ENCODE assay signal across 28 cellular contexts in genomic region chr5:82692826-82693225, GRCh38.
"Had no signal": no experiment of that assay in that cellular context is flagged by ENCODE, and none has a peak within 500 bp of the region (broad histone marks: within the 10 kb centered on the region; RNA-seq: fewer than 3 reads in every experiment).

No MANE protein-coding gene starts in this region.

- H3K9ac ChIP-seq: neural progenitor cell had no signal

- H3K36me3 ChIP-seq: neural progenitor cell, neutrophil, pancreas, prostate gland, right atrium auricular region, right lobe of liver, sigmoid colon, stomach, thoracic aorta, thyroid gland, tibial nerve, upper lobe of right lung, uterus had no signal

- H3K4me1 Mint-ChIP-seq: naive B cell; neural progenitor cell; stimulated activated effector memory CD8-positive, alpha-beta T cell treated with anti-CD3 and anti-CD28 coated beads, Interleukin-12 subunit alpha, Interleukin-12 subunit beta, amount 100 ng/mL, for 72 hours; stimulated activated naive B cell treated with anti-CD40 and anti-IgM and Interleukin-4, amounts not matched to agents 10 μg/mL and 1 μg/mL and 100 μg/mL, for 72 hours had no signal

- H3K27ac ChIP-seq: neural progenitor cell, neutrophil, pancreas, prostate gland, right atrium auricular region, right lobe of liver, sigmoid colon, stomach, thoracic aorta, thyroid gland, tibial nerve, upper lobe of right lung, uterus had no signal

- H3K9me3 ChIP-seq: neutrophil, pancreas, prostate gland, right atrium auricular region, right lobe of liver, sigmoid colon, stomach, thoracic aorta, thyroid gland, tibial nerve, upper lobe of right lung, uterus had no signal

- H3K27me3 Mint-ChIP-seq: naive B cell; naive thymus-derived CD8-positive, alpha-beta T cell; natural killer cell treated with Interleukin-12 subunit alpha and Interleukin-12 subunit beta and Interleukin-15 and Interleukin-18, amount 100 ng/mL, for 72 hours; stimulated activated naive B cell treated with anti-CD40 and anti-IgM and Interleukin-4, amounts not matched to agents 10 μg/mL and 1 μg/mL and 100 μg/mL, for 72 hours; stimulated activated naive CD8-positive, alpha-beta T cell treated with anti-CD3 and anti-CD28 coated beads, Interleukin-15, Interleukin-2, amounts not matched to agents 100 ng/mL and 50 ng/mL, for 24 hours; type B pancreatic cell had no signal

- H3K4me2 ChIP-seq: neural progenitor cell had no signal

- H3K27me3 ChIP-seq: neural progenitor cell, neutrophil, pancreas, right atrium auricular region, right lobe of liver, sigmoid colon, stomach, thyroid gland, tibial nerve, upper lobe of right lung, uterus had no signal

- ATAC-seq: naive thymus-derived CD8-positive, alpha-beta T cell; natural killer cell treated with Interleukin-12 subunit alpha and Interleukin-12 subunit beta and Interleukin-15 and Interleukin-18, amount 100 ng/mL, for 72 hours; pancreas; right lobe of liver; stimulated activated effector memory CD8-positive, alpha-beta T cell treated with anti-CD3 and anti-CD28 coated beads, Interleukin-12 subunit alpha, Interleukin-12 subunit beta, amount 100 ng/mL, for 72 hours; stimulated activated naive B cell treated with anti-CD40 and anti-IgM and Interleukin-4, amounts not matched to agents 10 μg/mL and 1 μg/mL and 100 μg/mL, for 72 hours; upper lobe of right lung had no signal

- H3K4me3 Mint-ChIP-seq: naive B cell; naive thymus-derived CD8-positive, alpha-beta T cell; natural killer cell treated with Interleukin-12 subunit alpha and Interleukin-12 subunit beta and Interleukin-15 and Interleukin-18, amount 100 ng/mL, for 72 hours; neural progenitor cell; stimulated activated effector memory CD8-positive, alpha-beta T cell treated with anti-CD3 and anti-CD28 coated beads, Interleukin-12 subunit alpha, Interleukin-12 subunit beta, amount 100 ng/mL, for 72 hours; stimulated activated naive B cell treated with anti-CD40 and anti-IgM and Interleukin-4, amounts not matched to agents 10 μg/mL and 1 μg/mL and 100 μg/mL, for 72 hours; stimulated activated naive CD8-positive, alpha-beta T cell treated with anti-CD3 and anti-CD28 coated beads, Interleukin-15, Interleukin-2, amounts not matched to agents 100 ng/mL and 50 ng/mL, for 24 hours; type B pancreatic cell had no signal

- H3K9me3 Mint-ChIP-seq: naive B cell; naive thymus-derived CD8-positive, alpha-beta T cell; natural killer cell treated with Interleukin-12 subunit alpha and Interleukin-12 subunit beta and Interleukin-15 and Interleukin-18, amount 100 ng/mL, for 72 hours; stimulated activated naive B cell treated with anti-CD40 and anti-IgM and Interleukin-4, amounts not matched to agents 10 μg/mL and 1 μg/mL and 100 μg/mL, for 72 hours; stimulated activated naive CD8-positive, alpha-beta T cell treated with anti-CD3 and anti-CD28 coated beads, Interleukin-15, Interleukin-2, amounts not matched to agents 100 ng/mL and 50 ng/mL, for 24 hours; type B pancreatic cell had no signal

- H3K36me3 Mint-ChIP-seq: naive B cell; naive thymus-derived CD8-positive, alpha-beta T cell; natural killer cell treated with Interleukin-12 subunit alpha and Interleukin-12 subunit beta and Interleukin-15 and Interleukin-18, amount 100 ng/mL, for 72 hours; neural progenitor cell; stimulated activated effector memory CD8-positive, alpha-beta T cell treated with anti-CD3 and anti-CD28 coated beads, Interleukin-12 subunit alpha, Interleukin-12 subunit beta, amount 100 ng/mL, for 72 hours; stimulated activated naive B cell treated with anti-CD40 and anti-IgM and Interleukin-4, amounts not matched to agents 10 μg/mL and 1 μg/mL and 100 μg/mL, for 72 hours; type B pancreatic cell had no signal

- H3K27ac Mint-ChIP-seq: naive B cell; naive thymus-derived CD8-positive, alpha-beta T cell; natural killer cell treated with Interleukin-12 subunit alpha and Interleukin-12 subunit beta and Interleukin-15 and Interleukin-18, amount 100 ng/mL, for 72 hours; neural progenitor cell; stimulated activated effector memory CD8-positive, alpha-beta T cell treated with anti-CD3 and anti-CD28 coated beads, Interleukin-12 subunit alpha, Interleukin-12 subunit beta, amount 100 ng/mL, for 72 hours; stimulated activated naive B cell treated with anti-CD40 and anti-IgM and Interleukin-4, amounts not matched to agents 10 μg/mL and 1 μg/mL and 100 μg/mL, for 72 hours; stimulated activated naive CD8-positive, alpha-beta T cell treated with anti-CD3 and anti-CD28 coated beads, Interleukin-15, Interleukin-2, amounts not matched to agents 100 ng/mL and 50 ng/mL, for 24 hours; type B pancreatic cell had no signal

- H3K4me1 ChIP-seq: neural progenitor cell, pancreas, prostate gland, right atrium auricular region, right lobe of liver, sigmoid colon, stomach, tibial nerve, upper lobe of right lung, uterus had no signal

- H3K4me3 ChIP-seq: neural progenitor cell, pancreas, prostate gland, right atrium auricular region, right lobe of liver, sigmoid colon, stomach, thoracic aorta, thyroid gland, tibial nerve, upper lobe of right lung, uterus had no signal

- H2AFZ ChIP-seq: neural progenitor cell had no signal

- DNase-seq: naive B cell; naive thymus-derived CD8-positive, alpha-beta T cell; nucleus accumbens; pancreas; retina; right lobe of liver; sigmoid colon; small intestine; stimulated activated CD4-positive, alpha-beta T cell treated with anti-CD3 and anti-CD28 coated beads, Interleukin-15, amount 100 ng/mL, for 24 hours; stimulated activated CD4-positive, alpha-beta T cell treated with anti-CD3 and anti-CD28 coated beads, Interleukin-2, amount 100 ng/mL, for 24 hours; stimulated activated CD4-positive, alpha-beta T cell treated with anti-CD3 and anti-CD28 coated beads, Interleukin-2, amount 100 ng/mL, for 48 hours; stimulated activated CD4-positive, alpha-beta T cell treated with anti-CD3 and anti-CD28 coated beads, Interleukin-4, amount 100 ng/mL, for 24 hours; stimulated activated naive B cell treated with anti-CD40 and anti-IgM and Interleukin-4, amounts not matched to agents 10 μg/mL and 1 μg/mL and 100 μg/mL, for 72 hours; stimulated activated naive CD4-positive, alpha-beta T cell treated with Interleukin-2 at 50 U/mL for 16 hours; stomach; thyroid gland; upper lobe of right lung; uterus had no signal
